In genomic region chr7:138460176-138460648, GRCh38 we compare ENCODE assay signal across 8 cellular contexts. TPM values are rescaled to one million over a fixed set of nuclear protein-coding genes. Genes with fewer than 3 reads are reported as not detected.
DNase-seq lines count a peak whose midpoint lies in the region; ATAC-seq and TF ChIP-seq lines count a peak whose summit lies in the region.

Gene TRIM24, plus strand, starts transcription at chr7:138460259. Its CDS starts 290 bp downstream, at chr7:138460549.

- H3K27me3 ChIP-seq in Loucy (ENCODE audit: insufficient read depth, low read length, poor library complexity, severe bottlenecking): no peaks in the 10 kb centered on the region
- no peaks in the 10 kb centered on the region for H3K27me3 ChIP-seq in rectal smooth muscle tissue (ENCODE audit: control insufficient read depth, insufficient read depth, low read length)

- intact Hi-C loops in Right ventricle myocardium inferior (cut with DNase I): loop anchor here (5.0 to 10.0 kb wide), 2 partner anchors 105 to 123 kb away; no protein-coding TSS in a partner anchor

- no peak for ATAC-seq in Right ventricle myocardium inferior

- DNase-seq in NCI-H526 treated with DMSO at 0.1 percent for 48 hours (lab: John Stamatoyannopoulos, UW) (peak; percentile 99), NCI-H526 (lab: John Stamatoyannopoulos, UW) (no peak), HCEC 1CT (peak; percentile 97), Right ventricle myocardium inferior (ENCODE audit: missing footprints) (peak; percentile 98), GM20000 (ENCODE audit: low spot score) (no peak)
- DNase-seq in activated CD8-positive, alpha-beta memory T cell treated with anti-CD3 and anti-CD28 coated beads, Interleukin-2, amount 50 U/mL, for 1 hour (ENCODE audit: extremely low read depth): peak; percentile 88

- H3K4me1 ChIP-seq in Loucy (ENCODE audit: insufficient read depth, low read length, poor library complexity, severe bottlenecking) (peaks cover 29% of the 10 kb centered on the region), rectal smooth muscle tissue (ENCODE audit: control insufficient read depth, insufficient read depth, low read length) (peaks cover 5% of the 10 kb centered on the region)

- TF ChIP-seq CTCF in Loucy (conservative IDR thresholded peaks at IDR 0.05; ENCODE audit: low read length): no peak
- TF ChIP-seq CTCF in GM20000 (IDR thresholded peaks at IDR 0.05; ENCODE audit: extremely low read depth, missing control alignments): no peak

- H3K4me2 ChIP-seq in Loucy (ENCODE audit: low read depth, low read length, poor library complexity, severe bottlenecking): peak within 1 kb of the TSS; percentile 97

- H3K36me3 ChIP-seq in Loucy (ENCODE audit: insufficient read depth, low read length) (no peaks in the 10 kb centered on the region), rectal smooth muscle tissue (ENCODE audit: control insufficient read depth, insufficient read depth, low read length) (no peaks in the 10 kb centered on the region)

- H3F3A ChIP-seq in Loucy (ENCODE audit: low read depth): 0 out of 2 replicates have a peak, but pooled peaks cover 4% of the 10 kb centered on the region

- no peaks in the 10 kb centered on the region for H3K9me3 ChIP-seq in Loucy (ENCODE audit: insufficient read depth, low read depth, low read length)

- H3K79me2 ChIP-seq in Loucy (ENCODE audit: insufficient read depth, low read length): peaks cover 43% of the 10 kb centered on the region

- H3K27ac ChIP-seq in rectal smooth muscle tissue (ENCODE audit: low read depth, low read length): peak within 1 kb of the TSS; percentile 89

- H3K9ac ChIP-seq in Loucy (ENCODE audit: low read depth, low read length, poor library complexity, severe bottlenecking) (peak within 1 kb of the TSS; percentile 91), rectal smooth muscle tissue (ENCODE audit: low read length) (peak within 1 kb of the TSS; percentile 88)

- H2AFZ ChIP-seq in Loucy (ENCODE audit: low read length): peak within 1 kb of the TSS; percentile 98

- H4K20me1 ChIP-seq in Loucy (ENCODE audit: insufficient read depth, low read length, poor library complexity, severe bottlenecking): peaks cover 41% of the 10 kb centered on the region

- no peaks in the 10 kb centered on the region for H3K9me2 ChIP-seq in Loucy (replicated peaks; ENCODE audit: low read depth, low read length)

- H3K4me3 ChIP-seq in Loucy (ENCODE audit: low read length, poor library complexity, severe bottlenecking) (peak within 1 kb of the TSS; percentile 89), rectal smooth muscle tissue (ENCODE audit: low read length) (peak within 1 kb of the TSS; percentile 89)

RNA-seq across cellular contexts. Expression of gene TRIM24, which starts in this region (rescaled TPM):
- 17.1 TPM for total RNA-seq in Right ventricle myocardium inferior

Comparison
In these comparisons a context has a peak if more than half of its experiments do, and no peak if none do; other contexts are left out.
1. DNase-seq: peak in NCI-H526 treated with DMSO at 0.1 percent for 48 hours (single experiment), HCEC 1CT (single experiment), activated CD8-positive, alpha-beta memory T cell treated with anti-CD3 and anti-CD28 coated beads, Interleukin-2, amount 50 U/mL, for 1 hour (single experiment) and Right ventricle myocardium inferior (single experiment); none in NCI-H526 (0 of 2) and GM20000 (single experiment).